In the genomic region with DNA sequence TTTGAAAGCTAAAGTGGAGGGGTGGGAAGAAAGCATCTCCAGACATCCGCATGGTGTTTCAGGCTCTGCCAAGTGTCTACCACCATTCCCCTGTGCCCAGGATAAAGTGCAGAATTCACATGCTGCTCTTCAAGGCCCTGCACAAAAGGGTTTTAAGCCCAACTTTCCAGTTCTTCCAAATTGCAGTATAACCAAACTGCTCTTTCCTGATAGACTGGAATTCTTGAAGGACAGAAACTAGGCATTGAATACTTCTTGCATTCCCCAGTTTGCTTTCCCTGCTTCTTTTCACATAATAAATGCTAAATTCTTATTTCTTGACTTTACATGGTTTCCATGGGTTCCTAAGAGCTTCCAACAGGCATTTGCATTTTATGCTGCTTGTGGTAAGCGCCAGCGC, we compare ENCODE assay signal across 2 cellular contexts.
TF ChIP-seq lines count a peak whose summit lies in the region.

No MANE protein-coding gene starts in this region.

TF ChIP-seq in SK-N-SH, 30 proteins besides CTCF, POLR2A, EP300 and RAD21:
- TF ChIP-seq TEAD4 (IDR thresholded peaks at IDR 0.05; ENCODE audit: borderline replicate concordance, insufficient read depth) (no peak), TCF12 (IDR thresholded peaks at IDR 0.05) (no peak), GABPA (IDR thresholded peaks at IDR 0.05; ENCODE audit: low read depth) (no peak), YY1 (IDR thresholded peaks at IDR 0.05; ENCODE audit: low read depth) (no peak), POLR2AphosphoS5 (IDR thresholded peaks at IDR 0.05; ENCODE audit: low read depth, low read length) (peak; percentile 14; the same call in 1 of the 2 replicates), RCOR1 (IDR thresholded peaks at IDR 0.05; ENCODE audit: low read length) (no peak), SMC3 (IDR thresholded peaks at IDR 0.05; ENCODE audit: low read depth, low read length) (no peak)
- TF ChIP-seq, protein P1, sequence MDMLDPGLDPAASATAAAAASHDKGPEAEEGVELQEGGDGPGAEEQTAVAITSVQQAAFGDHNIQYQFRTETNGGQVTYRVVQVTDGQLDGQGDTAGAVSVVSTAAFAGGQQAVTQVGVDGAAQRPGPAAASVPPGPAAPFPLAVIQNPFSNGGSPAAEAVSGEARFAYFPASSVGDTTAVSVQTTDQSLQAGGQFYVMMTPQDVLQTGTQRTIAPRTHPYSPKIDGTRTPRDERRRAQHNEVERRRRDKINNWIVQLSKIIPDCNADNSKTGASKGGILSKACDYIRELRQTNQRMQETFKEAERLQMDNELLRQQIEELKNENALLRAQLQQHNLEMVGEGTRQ (IDR thresholded peaks at IDR 0.05; ENCODE audit: borderline replicate concordance, low read depth, low read length), result no peak

TF ChIP-seq in HEK293T, 16 proteins besides CTCF, POLR2A, EP300 and RAD21:
- TF ChIP-seq ZNF384 (IDR thresholded peaks at IDR 0.05), result no peak
- TF ChIP-seq NFRKB (IDR thresholded peaks at IDR 0.05), result no peak
- TF ChIP-seq LEF1 (IDR thresholded peaks at IDR 0.05; ENCODE audit: borderline replicate concordance), result no peak
- no peak for TF ChIP-seq ARNT (IDR thresholded peaks at IDR 0.05)
- no peak for TF ChIP-seq CTBP1 (IDR thresholded peaks at IDR 0.05; ENCODE audit: borderline replicate concordance)
- no peak for TF ChIP-seq FOXK2 (IDR thresholded peaks at IDR 0.05)
- TF ChIP-seq SUZ12 (IDR thresholded peaks at IDR 0.05), result no peak
